1 cellular context compared by ENCODE assay signal in the genomic region with DNA sequence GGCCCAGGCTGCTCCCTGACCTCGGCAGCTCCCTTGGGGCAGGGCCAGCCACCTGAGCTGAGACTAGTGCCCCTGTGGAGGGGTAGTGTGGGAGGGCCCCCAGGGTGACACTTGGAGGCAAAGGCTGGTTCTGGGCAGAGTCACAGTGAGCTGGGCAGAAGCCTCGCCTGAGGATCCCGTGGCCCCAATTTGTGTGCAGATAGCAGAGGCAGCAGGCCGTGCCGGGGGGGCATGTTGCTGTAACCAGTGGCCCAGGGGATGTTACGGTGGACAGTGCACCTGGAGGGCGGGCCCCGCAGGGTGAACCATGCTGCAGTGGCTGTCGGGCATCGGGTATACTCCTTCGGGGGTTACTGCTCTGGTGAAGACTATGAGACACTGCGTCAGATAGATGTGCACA.
TF ChIP-seq lines count a peak whose summit lies in the region.

No MANE protein-coding gene starts in this region.

TF ChIP-seq in SK-N-SH, 30 proteins besides CTCF, POLR2A, EP300 and RAD21:
- TF ChIP-seq, protein P1, sequence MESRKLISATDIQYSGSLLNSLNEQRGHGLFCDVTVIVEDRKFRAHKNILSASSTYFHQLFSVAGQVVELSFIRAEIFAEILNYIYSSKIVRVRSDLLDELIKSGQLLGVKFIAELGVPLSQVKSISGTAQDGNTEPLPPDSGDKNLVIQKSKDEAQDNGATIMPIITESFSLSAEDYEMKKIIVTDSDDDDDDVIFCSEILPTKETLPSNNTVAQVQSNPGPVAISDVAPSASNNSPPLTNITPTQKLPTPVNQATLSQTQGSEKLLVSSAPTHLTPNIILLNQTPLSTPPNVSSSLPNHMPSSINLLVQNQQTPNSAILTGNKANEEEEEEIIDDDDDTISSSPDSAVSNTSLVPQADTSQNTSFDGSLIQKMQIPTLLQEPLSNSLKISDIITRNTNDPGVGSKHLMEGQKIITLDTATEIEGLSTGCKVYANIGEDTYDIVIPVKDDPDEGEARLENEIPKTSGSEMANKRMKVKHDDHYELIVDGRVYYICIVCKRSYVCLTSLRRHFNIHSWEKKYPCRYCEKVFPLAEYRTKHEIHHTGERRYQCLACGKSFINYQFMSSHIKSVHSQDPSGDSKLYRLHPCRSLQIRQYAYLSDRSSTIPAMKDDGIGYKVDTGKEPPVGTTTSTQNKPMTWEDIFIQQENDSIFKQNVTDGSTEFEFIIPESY (IDR thresholded peaks at IDR 0.05; ENCODE audit: borderline replicate concordance, low read depth) = no peak
- TF ChIP-seq, protein P2, sequence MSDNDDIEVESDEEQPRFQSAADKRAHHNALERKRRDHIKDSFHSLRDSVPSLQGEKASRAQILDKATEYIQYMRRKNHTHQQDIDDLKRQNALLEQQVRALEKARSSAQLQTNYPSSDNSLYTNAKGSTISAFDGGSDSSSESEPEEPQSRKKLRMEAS (IDR thresholded peaks at IDR 0.05; ENCODE audit: low read depth) = no peak
- TF ChIP-seq, protein P3, sequence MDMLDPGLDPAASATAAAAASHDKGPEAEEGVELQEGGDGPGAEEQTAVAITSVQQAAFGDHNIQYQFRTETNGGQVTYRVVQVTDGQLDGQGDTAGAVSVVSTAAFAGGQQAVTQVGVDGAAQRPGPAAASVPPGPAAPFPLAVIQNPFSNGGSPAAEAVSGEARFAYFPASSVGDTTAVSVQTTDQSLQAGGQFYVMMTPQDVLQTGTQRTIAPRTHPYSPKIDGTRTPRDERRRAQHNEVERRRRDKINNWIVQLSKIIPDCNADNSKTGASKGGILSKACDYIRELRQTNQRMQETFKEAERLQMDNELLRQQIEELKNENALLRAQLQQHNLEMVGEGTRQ (IDR thresholded peaks at IDR 0.05; ENCODE audit: borderline replicate concordance, low read depth, low read length) = no peak
- no peak for TF ChIP-seq MXI1 (IDR thresholded peaks at IDR 0.05; ENCODE audit: low read depth, low read length)
- TF ChIP-seq, protein P4, sequence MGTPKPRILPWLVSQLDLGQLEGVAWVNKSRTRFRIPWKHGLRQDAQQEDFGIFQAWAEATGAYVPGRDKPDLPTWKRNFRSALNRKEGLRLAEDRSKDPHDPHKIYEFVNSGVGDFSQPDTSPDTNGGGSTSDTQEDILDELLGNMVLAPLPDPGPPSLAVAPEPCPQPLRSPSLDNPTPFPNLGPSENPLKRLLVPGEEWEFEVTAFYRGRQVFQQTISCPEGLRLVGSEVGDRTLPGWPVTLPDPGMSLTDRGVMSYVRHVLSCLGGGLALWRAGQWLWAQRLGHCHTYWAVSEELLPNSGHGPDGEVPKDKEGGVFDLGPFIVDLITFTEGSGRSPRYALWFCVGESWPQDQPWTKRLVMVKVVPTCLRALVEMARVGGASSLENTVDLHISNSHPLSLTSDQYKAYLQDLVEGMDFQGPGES (IDR thresholded peaks at IDR 0.05; ENCODE audit: low read depth, low read length) = no peak
- TF ChIP-seq SMC3 (IDR thresholded peaks at IDR 0.05; ENCODE audit: low read depth, low read length) = no peak
- no peak for TF ChIP-seq GATA2 (CRISPR knock-in tag; IDR thresholded peaks at IDR 0.05)
- TF ChIP-seq ELF1 (IDR thresholded peaks at IDR 0.05) = no peak
- TF ChIP-seq, protein P5, sequence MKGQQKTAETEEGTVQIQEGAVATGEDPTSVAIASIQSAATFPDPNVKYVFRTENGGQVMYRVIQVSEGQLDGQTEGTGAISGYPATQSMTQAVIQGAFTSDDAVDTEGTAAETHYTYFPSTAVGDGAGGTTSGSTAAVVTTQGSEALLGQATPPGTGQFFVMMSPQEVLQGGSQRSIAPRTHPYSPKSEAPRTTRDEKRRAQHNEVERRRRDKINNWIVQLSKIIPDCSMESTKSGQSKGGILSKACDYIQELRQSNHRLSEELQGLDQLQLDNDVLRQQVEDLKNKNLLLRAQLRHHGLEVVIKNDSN (IDR thresholded peaks at IDR 0.05; ENCODE audit: borderline replicate concordance, low read depth) = no peak
- TF ChIP-seq POLR2AphosphoS5 (IDR thresholded peaks at IDR 0.05; ENCODE audit: low read depth, low read length) = no peak
